ENCODE assay signal across 27 cellular contexts in genomic region chr7:85133560-85133959, GRCh38.
"Had no signal": no experiment of that assay in that cellular context is flagged by ENCODE, and none has a peak within 500 bp of the region (broad histone marks: within the 10 kb centered on the region; RNA-seq: fewer than 3 reads in every experiment).

No MANE protein-coding gene starts in this region.

- H3K36me3 ChIP-seq: stomach, suprapubic skin, thoracic aorta, thyroid gland, tibial artery, tibial nerve, transverse colon, upper lobe of left lung, upper lobe of right lung, uterus, vagina had no signal

- H3K9me3 Mint-ChIP-seq: stimulated activated memory B cell treated with anti-CD40 and anti-IgM and Interleukin-4, amounts not matched to agents 10 μg/mL and 1 μg/mL and 100 μg/mL, for 72 hours; stimulated activated naive B cell treated with anti-CD40 and anti-IgM and Interleukin-4, amounts not matched to agents 10 μg/mL and 1 μg/mL and 100 μg/mL, for 72 hours; stimulated activated naive CD8-positive, alpha-beta T cell treated with anti-CD3 and anti-CD28 coated beads, Interleukin-15, amount 100 ng/mL, for 72 hours; stimulated activated naive CD8-positive, alpha-beta T cell treated with anti-CD3 and anti-CD28 coated beads, Interleukin-15, Interleukin-2, amounts not matched to agents 100 ng/mL and 50 ng/mL, for 24 hours; type B pancreatic cell had no signal

- H3K4me3 ChIP-seq: stomach, suprapubic skin, testis, thoracic aorta, thyroid gland, tibial artery, tibial nerve, transverse colon, upper lobe of left lung, upper lobe of right lung, uterus, vagina had no signal

- H3K27ac Mint-ChIP-seq: stimulated activated effector memory CD8-positive, alpha-beta T cell treated with anti-CD3 and anti-CD28 coated beads, Interleukin-12 subunit alpha, Interleukin-12 subunit beta, amount 100 ng/mL, for 72 hours; stimulated activated memory B cell treated with anti-CD40 and anti-IgM and Interleukin-4, amounts not matched to agents 10 μg/mL and 1 μg/mL and 100 μg/mL, for 72 hours; stimulated activated naive B cell treated with anti-CD40 and anti-IgM and Interleukin-4, amounts not matched to agents 10 μg/mL and 1 μg/mL and 100 μg/mL, for 72 hours; stimulated activated naive CD8-positive, alpha-beta T cell treated with anti-CD3 and anti-CD28 coated beads, Interleukin-15, amount 100 ng/mL, for 72 hours; stimulated activated naive CD8-positive, alpha-beta T cell treated with anti-CD3 and anti-CD28 coated beads, Interleukin-15, Interleukin-2, amounts not matched to agents 100 ng/mL and 50 ng/mL, for 24 hours; type B pancreatic cell had no signal

- H3K27me3 ChIP-seq: stomach, suprapubic skin, testis, thyroid gland, tibial artery, tibial nerve, transverse colon, upper lobe of left lung, upper lobe of right lung, uterus, vagina had no signal

- H3K36me3 Mint-ChIP-seq: stimulated activated effector memory CD8-positive, alpha-beta T cell treated with anti-CD3 and anti-CD28 coated beads, Interleukin-12 subunit alpha, Interleukin-12 subunit beta, amount 100 ng/mL, for 72 hours; stimulated activated memory B cell treated with anti-CD40 and anti-IgM and Interleukin-4, amounts not matched to agents 10 μg/mL and 1 μg/mL and 100 μg/mL, for 72 hours; stimulated activated naive B cell treated with anti-CD40 and anti-IgM and Interleukin-4, amounts not matched to agents 10 μg/mL and 1 μg/mL and 100 μg/mL, for 72 hours; type B pancreatic cell had no signal

- H3K9me3 ChIP-seq: stomach, suprapubic skin, testis, thoracic aorta, thyroid gland, tibial artery, tibial nerve, transverse colon, upper lobe of left lung, upper lobe of right lung, uterus, vagina had no signal

- ATAC-seq: stimulated activated effector memory CD8-positive, alpha-beta T cell treated with anti-CD3 and anti-CD28 coated beads, Interleukin-12 subunit alpha, Interleukin-12 subunit beta, amount 100 ng/mL, for 72 hours; stimulated activated memory B cell treated with anti-CD40 and anti-IgM and Interleukin-4, amounts not matched to agents 10 μg/mL and 1 μg/mL and 100 μg/mL, for 72 hours; stimulated activated naive B cell treated with anti-CD40 and anti-IgM and Interleukin-4, amounts not matched to agents 10 μg/mL and 1 μg/mL and 100 μg/mL, for 72 hours; stimulated activated naive CD8-positive, alpha-beta T cell treated with anti-CD3 and anti-CD28 coated beads, Interleukin-15, amount 100 ng/mL, for 72 hours; stimulated activated naive CD8-positive, alpha-beta T cell treated with anti-CD3 and anti-CD28 coated beads, Interleukin-15, Interleukin-2, amounts not matched to agents 100 U/mL and 50 U/mL, for 24 hours; upper lobe of right lung had no signal

- H3K4me1 ChIP-seq: stomach, suprapubic skin, testis, thyroid gland, tibial artery, transverse colon, upper lobe of left lung, upper lobe of right lung, uterus, vagina had no signal

- H3K4me3 Mint-ChIP-seq: stimulated activated effector memory CD8-positive, alpha-beta T cell treated with anti-CD3 and anti-CD28 coated beads, Interleukin-12 subunit alpha, Interleukin-12 subunit beta, amount 100 ng/mL, for 72 hours; stimulated activated memory B cell treated with anti-CD40 and anti-IgM and Interleukin-4, amounts not matched to agents 10 μg/mL and 1 μg/mL and 100 μg/mL, for 72 hours; stimulated activated naive B cell treated with anti-CD40 and anti-IgM and Interleukin-4, amounts not matched to agents 10 μg/mL and 1 μg/mL and 100 μg/mL, for 72 hours; stimulated activated naive CD8-positive, alpha-beta T cell treated with anti-CD3 and anti-CD28 coated beads, Interleukin-15, amount 100 ng/mL, for 72 hours; stimulated activated naive CD8-positive, alpha-beta T cell treated with anti-CD3 and anti-CD28 coated beads, Interleukin-15, Interleukin-2, amounts not matched to agents 100 ng/mL and 50 ng/mL, for 24 hours; type B pancreatic cell had no signal

- H3K27me3 Mint-ChIP-seq: stimulated activated memory B cell treated with anti-CD40 and anti-IgM and Interleukin-4, amounts not matched to agents 10 μg/mL and 1 μg/mL and 100 μg/mL, for 72 hours; stimulated activated naive B cell treated with anti-CD40 and anti-IgM and Interleukin-4, amounts not matched to agents 10 μg/mL and 1 μg/mL and 100 μg/mL, for 72 hours; stimulated activated naive CD8-positive, alpha-beta T cell treated with anti-CD3 and anti-CD28 coated beads, Interleukin-15, amount 100 ng/mL, for 72 hours; stimulated activated naive CD8-positive, alpha-beta T cell treated with anti-CD3 and anti-CD28 coated beads, Interleukin-15, Interleukin-2, amounts not matched to agents 100 ng/mL and 50 ng/mL, for 24 hours; type B pancreatic cell had no signal

- H3K4me1 Mint-ChIP-seq: stimulated activated effector memory CD8-positive, alpha-beta T cell treated with anti-CD3 and anti-CD28 coated beads, Interleukin-12 subunit alpha, Interleukin-12 subunit beta, amount 100 ng/mL, for 72 hours; stimulated activated memory B cell treated with anti-CD40 and anti-IgM and Interleukin-4, amounts not matched to agents 10 μg/mL and 1 μg/mL and 100 μg/mL, for 72 hours; stimulated activated naive B cell treated with anti-CD40 and anti-IgM and Interleukin-4, amounts not matched to agents 10 μg/mL and 1 μg/mL and 100 μg/mL, for 72 hours; stimulated activated naive CD8-positive, alpha-beta T cell treated with anti-CD3 and anti-CD28 coated beads, Interleukin-15, amount 100 ng/mL, for 72 hours had no signal

- DNase-seq: stimulated activated CD4-positive, alpha-beta T cell treated with anti-CD3 and anti-CD28 coated beads, Interleukin-2, amount 100 ng/mL, for 48 hours; stimulated activated CD4-positive, alpha-beta T cell treated with anti-CD3 and anti-CD28 coated beads, Interleukin-4, amount 100 ng/mL, for 1 hour; stimulated activated CD4-positive, alpha-beta T cell treated with anti-CD3 and anti-CD28 coated beads, Interleukin-4, amount 100 ng/mL, for 24 hours; stimulated activated CD4-positive, alpha-beta T cell treated with anti-CD3 and anti-CD28 coated beads, Interleukin-4, amount 100 ng/mL, for 4 hours; stimulated activated CD8-positive, alpha-beta memory T cell treated with anti-CD3 and anti-CD28 coated beads, Interleukin-4, amount 100 ng/mL, for 48 hours; stimulated activated naive B cell treated with anti-CD40 and anti-IgM and Interleukin-4, amounts not matched to agents 10 μg/mL and 1 μg/mL and 100 μg/mL, for 72 hours; stimulated activated naive CD4-positive, alpha-beta T cell; stimulated activated naive CD4-positive, alpha-beta T cell treated with Interleukin-2 at 50 U/mL for 16 hours; stimulated activated naive CD8-positive, alpha-beta T cell treated with anti-CD3 and anti-CD28 coated beads, Interleukin-15, amount 100 ng/mL, for 72 hours; stimulated activated naive CD8-positive, alpha-beta T cell treated with anti-CD3 and anti-CD28 coated beads, Interleukin-15, Interleukin-2, amounts not matched to agents 100 U/mL and 50 U/mL, for 24 hours; stomach; substantia nigra; testis; thyroid gland; tibial artery; transverse colon; upper lobe of left lung; upper lobe of right lung; uterus had no signal

- H3K27ac ChIP-seq: stomach, suprapubic skin, thoracic aorta, thyroid gland, tibial artery, tibial nerve, transverse colon, upper lobe of left lung, upper lobe of right lung, uterus, vagina had no signal
